Comparison of ENCODE assay signal across 27 cellular contexts in genomic region chr5:15245913-15246312, GRCh38.
DNase-seq lines count a peak whose midpoint lies in the region; TF ChIP-seq lines count a peak whose summit lies in the region.
"Had no signal": no experiment of that assay in that cellular context is flagged by ENCODE, and none has a peak within 500 bp of the region (broad histone marks: within the 10 kb centered on the region; RNA-seq: fewer than 3 reads in every experiment).

No MANE protein-coding gene starts in this region.

- in situ Hi-C loops in KBM-7 (cut with MboI; ENCODE audit: low pct_unique_long_range_greater_than_20kb, low sequenced_read_pairs) = no loop called here

- no peaks in the 10 kb centered on the region for H3K4me1 ChIP-seq in HEK293 (ENCODE audit: control insufficient read depth, insufficient read depth, low read length)
- H3K4me1 ChIP-seq: A549, BE2C, Caco-2 had no signal

- no peaks in the 10 kb centered on the region for H3K36me3 ChIP-seq in HEK293 (ENCODE audit: control insufficient read depth in 2 of 2, insufficient read depth in 1 of 2, low read length in 2 of 2)
- H3K36me3 ChIP-seq: BE2C; BLaER1; BLaER1 treated with 17β-estradiol and CSF1 and Interleukin-3, amounts not matched to agents 10 nM and 100 nM had no signal

- TF ChIP-seq CTCF in HEK293 (tag by site-specific recombination; IDR thresholded peaks at IDR 0.05) = no peak

- DNase-seq in KBM-7 = no peak
- DNase-seq: 8988T; ACHN; AML-193; BE2C; C1 segment of cervical spinal cord; Caco-2; Calu3; CD4-positive, alpha-beta memory T cell; CD4-positive, alpha-beta T cell; CD4-positive, CD25-positive, alpha-beta regulatory T cell; CD8-positive, alpha-beta memory T cell; CD8-positive, alpha-beta T cell; COR-L47; DMS 273 treated with DMSO at 0.1 percent for 48 hours; DMS153; DMS53; DMS79; DMS79 treated with DMSO at 0.1 percent for 48 hours; DND-41; EL had no signal

- H3K9me3 ChIP-seq in HEK293 (ENCODE audit: control insufficient read depth, insufficient read depth, low read depth, low read length) = no peaks in the 10 kb centered on the region
- H3K9me3 ChIP-seq: A549, BE2C had no signal

- CTCF ChIA-PET in HEK293 (lab: Yijun Ruan, JAX) = no interaction called here

- H3K27ac ChIP-seq in HEK293 (ENCODE audit: extremely low read depth, low read depth, low read length) = no peak overlapping the region
- H3K27ac ChIP-seq: 22Rv1; A549; BLaER1; BLaER1 treated with 17β-estradiol and CSF1 and Interleukin-3, amounts not matched to agents 10 nM and 100 nM; C4-2B had no signal

- no peak overlapping the region for H3K4me3 ChIP-seq in HEK293 (ENCODE audit: low read depth, low read length)
- H3K4me3 ChIP-seq: A549; BLaER1; BLaER1 treated with 17β-estradiol and CSF1 and Interleukin-3, amounts not matched to agents 10 nM and 100 nM had no signal

- POLR2A ChIA-PET in HEK293 (lab: Yijun Ruan, JAX) = no interaction called here

TF ChIP-seq in HEK293, 187 proteins besides CTCF, POLR2A, EP300 and RAD21:
- TF ChIP-seq ZNF792 (tag by site-specific recombination; IDR thresholded peaks at IDR 0.05) = no peak
- TF ChIP-seq ZNF280C (tag by site-specific recombination; IDR thresholded peaks at IDR 0.05) = no peak
- no peak for TF ChIP-seq ZNF223 (tag by site-specific recombination; IDR thresholded peaks at IDR 0.05)
- no peak for TF ChIP-seq PRDM2 (tag by site-specific recombination; IDR thresholded peaks at IDR 0.05; ENCODE audit: borderline replicate concordance)
- no peak for TF ChIP-seq ZNF585B (tag by site-specific recombination; IDR thresholded peaks at IDR 0.05)
- TF ChIP-seq ZSCAN18 (tag by site-specific recombination; IDR thresholded peaks at IDR 0.05) = no peak
- no peak for TF ChIP-seq KLF1 (tag by site-specific recombination; IDR thresholded peaks at IDR 0.05)
- TF ChIP-seq ZNF133 (tag by site-specific recombination; IDR thresholded peaks at IDR 0.05) = peak; percentile 96
- no peak for TF ChIP-seq AEBP2 (tag by site-specific recombination; IDR thresholded peaks at IDR 0.05; ENCODE audit: borderline replicate concordance)
